Comparison of ENCODE assay signal across 18 cellular contexts in the genomic region with DNA sequence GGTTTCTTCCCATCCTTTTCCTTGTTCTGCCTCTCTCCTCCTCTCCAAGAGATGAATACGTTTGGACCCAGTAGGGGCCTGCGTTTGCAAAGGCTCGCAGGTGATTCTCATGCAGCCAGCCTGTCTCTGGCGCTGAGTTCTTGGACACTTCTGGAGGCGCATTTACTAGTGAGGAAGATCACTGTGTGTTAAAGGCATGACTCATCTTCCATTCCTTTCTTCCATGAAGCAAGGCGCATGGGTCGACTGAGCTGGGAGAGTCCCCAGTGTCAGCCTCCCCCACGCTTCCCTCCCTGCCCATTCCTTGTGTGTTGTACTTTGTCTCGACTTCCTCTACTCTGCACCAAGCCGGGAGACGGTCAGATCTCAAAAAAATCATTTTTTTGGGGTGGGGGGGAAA.
"Had no signal": no experiment of that assay in that cellular context is flagged by ENCODE, and none has a peak within 500 bp of the region (broad histone marks: within the 10 kb centered on the region; RNA-seq: fewer than 3 reads in every experiment).

No MANE protein-coding gene starts in this region.

- H3K36me3 ChIP-seq: esophagus squamous epithelium, ovary, stomach, thoracic aorta had no signal

- H3K27me3 ChIP-seq: esophagus squamous epithelium, hepatocyte, ovary, stomach had no signal

- H3K4me3 ChIP-seq: esophagus squamous epithelium, hepatocyte, mucosa of descending colon, ovary, stomach, thoracic aorta had no signal

- ATAC-seq: effector memory CD8-positive, alpha-beta T cell; left lobe of liver; mucosa of descending colon; naive thymus-derived CD8-positive, alpha-beta T cell; right cardiac atrium had no signal

- DNase-seq: cortex of kidney; effector memory CD8-positive, alpha-beta T cell; esophagus squamous epithelium; foreskin fibroblast; mammary epithelial cell; mucosa of descending colon; naive thymus-derived CD8-positive, alpha-beta T cell; ovary; right cardiac atrium; small intestine; stimulated activated CD4-positive, alpha-beta T cell treated with anti-CD3 and anti-CD28 coated beads, Interleukin-12 subunit alpha, Interleukin-12 subunit beta, amount 100 ng/mL, for 4 hours; stimulated activated naive CD4-positive, alpha-beta T cell; stomach; substantia nigra; trophoblast cell had no signal
